ENCODE assay signal across 9 cellular contexts in the genomic region with DNA sequence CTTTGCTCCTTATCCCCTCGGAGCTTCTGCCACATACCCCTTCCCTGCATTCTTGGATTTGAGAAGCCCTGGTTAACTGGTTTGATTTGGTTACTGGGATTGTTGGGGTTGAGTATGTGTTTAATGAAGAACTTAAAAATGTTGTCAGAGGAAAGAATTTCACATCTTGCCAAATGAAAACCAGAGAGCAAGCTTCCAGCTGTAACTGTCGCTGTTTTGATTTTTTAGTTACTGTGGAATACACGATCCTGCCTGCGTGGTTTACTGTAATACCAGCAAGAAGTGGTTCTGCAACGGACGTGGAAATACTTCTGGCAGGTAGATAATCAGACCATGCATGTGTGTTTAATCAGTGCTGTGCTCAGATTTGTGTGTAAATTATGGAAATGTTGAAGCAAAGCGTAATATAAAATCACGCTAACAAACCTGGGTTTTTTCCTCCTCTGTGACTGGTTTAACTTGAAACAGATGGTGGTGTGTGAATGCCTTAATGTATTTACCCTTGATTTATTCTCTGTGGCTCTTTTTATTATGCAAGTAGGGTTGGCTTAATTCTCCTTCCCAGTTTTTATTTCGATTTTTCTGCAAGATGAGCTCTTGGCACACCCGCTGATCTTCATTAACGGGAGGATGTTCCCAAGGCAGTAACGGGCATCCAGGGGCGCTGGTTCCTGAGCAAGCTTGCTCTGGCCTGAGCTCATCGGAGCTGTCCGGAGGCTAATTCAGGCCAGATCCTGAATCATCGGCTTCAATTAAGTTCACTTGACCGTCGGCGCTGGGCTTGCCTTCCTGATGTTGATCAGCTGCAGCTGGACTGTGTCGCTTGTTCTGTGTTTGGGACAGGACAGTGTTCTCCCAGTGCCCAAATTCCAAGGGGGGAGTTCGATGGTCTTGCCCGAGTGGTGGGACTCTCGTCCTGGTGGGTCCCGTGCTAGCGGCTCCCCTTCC.
DNase-seq lines count a peak whose midpoint lies in the region; ATAC-seq lines count a peak whose summit lies in the region.
"Had no signal": no experiment of that assay in that cellular context is flagged by ENCODE, and none has a peak within 500 bp of the region (broad histone marks: within the 10 kb centered on the region; RNA-seq: fewer than 3 reads in every experiment).

No MANE protein-coding gene starts in this region.

- H3K9ac ChIP-seq in endocrine pancreas (ENCODE audit: control insufficient read depth, insufficient read depth, low read length) = peak overlapping the region; percentile 56

- H3K36me3 Mint-ChIP-seq in stimulated activated naive CD8-positive, alpha-beta T cell treated with anti-CD3 and anti-CD28 coated beads, Interleukin-15, Interleukin-2, amounts not matched to agents 100 ng/mL and 50 ng/mL, for 24 hours (ENCODE audit: low read depth) = peaks cover 68% of the 10 kb centered on the region

- peaks cover 64% of the 10 kb centered on the region for H3K4me1 Mint-ChIP-seq in stimulated activated naive CD8-positive, alpha-beta T cell treated with anti-CD3 and anti-CD28 coated beads, Interleukin-15, Interleukin-2, amounts not matched to agents 100 ng/mL and 50 ng/mL, for 24 hours (ENCODE audit: low read depth)

- ATAC-seq in stimulated activated naive CD8-positive, alpha-beta T cell treated with anti-CD3 and anti-CD28 coated beads, Interleukin-15, Interleukin-2, amounts not matched to agents 100 U/mL and 50 U/mL, for 24 hours = no peak
- ATAC-seq in HG02981 (IDR thresholded peaks at IDR 0.05; ENCODE audit: unreplicated experiment) = no peak
- ATAC-seq in GM18517 (IDR thresholded peaks at IDR 0.05; ENCODE audit: unreplicated experiment) = no peak
- no peak for ATAC-seq in GM18868 (IDR thresholded peaks at IDR 0.05; ENCODE audit: unreplicated experiment)

- H3K4me3 ChIP-seq in endocrine pancreas (ENCODE audit: control insufficient read depth, insufficient read depth, low read length) (peak overlapping the region; percentile 40), muscle layer of duodenum (ENCODE audit: low read depth in 1 of 2, low read length in 2 of 2) (peak overlapping the region in 1 of 2 donors; percentile 15)

- no peak overlapping the region for H3K4me3 Mint-ChIP-seq in stimulated activated naive CD8-positive, alpha-beta T cell treated with anti-CD3 and anti-CD28 coated beads, Interleukin-15, Interleukin-2, amounts not matched to agents 100 ng/mL and 50 ng/mL, for 24 hours

- DNase-seq in stimulated activated naive CD8-positive, alpha-beta T cell treated with anti-CD3 and anti-CD28 coated beads, Interleukin-15, Interleukin-2, amounts not matched to agents 100 U/mL and 50 U/mL, for 24 hours = no peak
- no peak for DNase-seq in DMS114 treated with DMSO at 0.1 percent for 48 hours (lab: John Stamatoyannopoulos, UW; ENCODE audit: unreplicated experiment)
- DNase-seq: NCI-H1436 treated with DMSO at 0.1 percent for 48 hours had no signal

- H3K9me3 ChIP-seq in endocrine pancreas (ENCODE audit: control insufficient read depth, low read length) = no peaks in the 10 kb centered on the region
- no peaks in the 10 kb centered on the region for H3K9me3 ChIP-seq in muscle layer of duodenum (ENCODE audit: control insufficient read depth in 1 of 2, low read length in 2 of 2)

- no peaks in the 10 kb centered on the region for H3K9me3 Mint-ChIP-seq in stimulated activated naive CD8-positive, alpha-beta T cell treated with anti-CD3 and anti-CD28 coated beads, Interleukin-15, Interleukin-2, amounts not matched to agents 100 ng/mL and 50 ng/mL, for 24 hours

- no peaks in the 10 kb centered on the region for H3K4me1 ChIP-seq in endocrine pancreas (ENCODE audit: control insufficient read depth, insufficient read depth, low read length)
- peaks cover 23 to 48% of the 10 kb centered on the region in 2 donors for H3K4me1 ChIP-seq in muscle layer of duodenum (ENCODE audit: control insufficient read depth in 1 of 2, insufficient read depth in 2 of 2, low read length in 2 of 2)

- H3K27me3 ChIP-seq in endocrine pancreas (ENCODE audit: control insufficient read depth, insufficient read depth, low read length) = no peaks in the 10 kb centered on the region
- H3K27me3 ChIP-seq in muscle layer of duodenum (ENCODE audit: low read depth, low read length) = no peaks in the 10 kb centered on the region

- H3K27me3 Mint-ChIP-seq in stimulated activated naive CD8-positive, alpha-beta T cell treated with anti-CD3 and anti-CD28 coated beads, Interleukin-15, Interleukin-2, amounts not matched to agents 100 ng/mL and 50 ng/mL, for 24 hours = no peaks in the 10 kb centered on the region

- peak overlapping the region; percentile 6 for H3K27ac Mint-ChIP-seq in stimulated activated naive CD8-positive, alpha-beta T cell treated with anti-CD3 and anti-CD28 coated beads, Interleukin-15, Interleukin-2, amounts not matched to agents 100 ng/mL and 50 ng/mL, for 24 hours

- peak overlapping the region; percentile 67 for H3K27ac ChIP-seq in muscle layer of duodenum (ENCODE audit: low read length)

- peaks cover 7% of the 10 kb centered on the region for H3K36me3 ChIP-seq in endocrine pancreas (ENCODE audit: control insufficient read depth, insufficient read depth, low read length)
- H3K36me3 ChIP-seq in muscle layer of duodenum (ENCODE audit: control insufficient read depth in 1 of 2, insufficient read depth in 2 of 2, low read length in 2 of 2) = peaks cover 26 to 29% of the 10 kb centered on the region in 2 donors
